ENCODE assay signal across 12 cellular contexts in genomic region chr13:77338329-77338728, GRCh38. TPM values are rescaled to one million over a fixed set of nuclear protein-coding genes. Genes with fewer than 3 reads are reported as not detected.
DNase-seq lines count a peak whose midpoint lies in the region; ATAC-seq and TF ChIP-seq lines count a peak whose summit lies in the region.
"Had no signal": no experiment of that assay in that cellular context is flagged by ENCODE, and none has a peak within 500 bp of the region (broad histone marks: within the 10 kb centered on the region; RNA-seq: fewer than 3 reads in every experiment).

No MANE protein-coding gene starts in this region.

- 81% methylated on average over 2 of the region's 2 CpGs for WGBS in esophagus muscularis mucosa

- H3K4me1 ChIP-seq in esophagus muscularis mucosa, result no peaks in the 10 kb centered on the region

- peak overlapping the region; percentile 47 for H3K4me2 ChIP-seq in SU-DHL-6 (ENCODE audit: low read depth, low read length, poor library complexity, severe bottlenecking)

- H3K36me3 ChIP-seq in SU-DHL-6 (ENCODE audit: low read length), result no peaks in the 10 kb centered on the region
- H3K36me3 ChIP-seq in esophagus muscularis mucosa, result no peaks in the 10 kb centered on the region

- no peaks in the 10 kb centered on the region for H4K20me1 ChIP-seq in SU-DHL-6 (ENCODE audit: low read depth, low read length)

- TF ChIP-seq EP300 in esophagus muscularis mucosa (IDR thresholded peaks at IDR 0.05), result no peak

- H3K4me3 ChIP-seq in SU-DHL-6 (ENCODE audit: insufficient read depth, low read length, poor library complexity, severe bottlenecking) (no peak overlapping the region), esophagus muscularis mucosa (no peak overlapping the region)

- H3K9me3 ChIP-seq in SU-DHL-6 (ENCODE audit: insufficient read depth, low read length) (no peaks in the 10 kb centered on the region), esophagus muscularis mucosa (no peaks in the 10 kb centered on the region)

- no peaks in the 10 kb centered on the region for H3K9me2 ChIP-seq in SU-DHL-6 (replicated peaks; ENCODE audit: insufficient read depth, low read length)

- TF ChIP-seq POLR2A in esophagus muscularis mucosa (IDR thresholded peaks at IDR 0.05; ENCODE audit: low read depth), result no peak

- DNase-seq in GOT3 (lab: John Stamatoyannopoulos, UW) (no peak), NCI-H2171 treated with DMSO at 0.1 percent for 48 hours (lab: John Stamatoyannopoulos, UW) (no peak), esophagus muscularis mucosa (ENCODE audit: extremely low spot score) (no peak)
- no peak for DNase-seq in activated effector memory CD4-positive, alpha-beta T cell treated with Interleukin-2 at 50 U/mL for 16 hours
- DNase-seq: activated effector memory CD4-positive, alpha-beta T cell treated with anti-CD3 and anti-CD28 coated beads, Interleukin-2, amount 50 U/mL, for 16 hours; CD8-positive, alpha-beta T cell; NCI-H1436 treated with DMSO at 0.1 percent for 48 hours had no signal

- no peaks in the 10 kb centered on the region for H3K79me2 ChIP-seq in SU-DHL-6 (ENCODE audit: insufficient read depth, low read length)

- peak overlapping the region; percentile 64 for H3K27ac ChIP-seq in SU-DHL-6 (ENCODE audit: low read depth, low read length)
- no peak overlapping the region for H3K27ac ChIP-seq in esophagus muscularis mucosa (replicated peaks in 1 of 4)
- H3K27ac ChIP-seq: VCaP had no signal

- no peaks in the 10 kb centered on the region; the same call in 1 of the 2 replicates for H3F3A ChIP-seq in SU-DHL-6 (ENCODE audit: insufficient read depth)

- TF ChIP-seq CTCF in SU-DHL-6 (IDR thresholded peaks at IDR 0.05; ENCODE audit: insufficient read depth, low read length, poor library complexity, severe bottlenecking), result no peak
- no peak for TF ChIP-seq CTCF in esophagus muscularis mucosa (IDR thresholded peaks at IDR 0.05)

- no peaks in the 10 kb centered on the region for H3K27me3 ChIP-seq in SU-DHL-6 (ENCODE audit: low read length)
- no peaks in the 10 kb centered on the region for H3K27me3 ChIP-seq in esophagus muscularis mucosa

- intact Hi-C loops in esophagus muscularis mucosa (cut with DNase I), result no loop called here

- H2AFZ ChIP-seq in SU-DHL-6 (ENCODE audit: low read depth, low read length, severe bottlenecking), result peak overlapping the region; percentile 40

- peak overlapping the region; percentile 19; the same call in 1 of the 2 replicates for H3K9ac ChIP-seq in SU-DHL-6 (ENCODE audit: low read length)

- ATAC-seq in GM18867 (IDR thresholded peaks at IDR 0.05; ENCODE audit: unreplicated experiment) (peak; percentile 49), GM21529 (IDR thresholded peaks at IDR 0.05; ENCODE audit: unreplicated experiment) (peak; percentile 39), HG03095 (IDR thresholded peaks at IDR 0.05; ENCODE audit: unreplicated experiment) (peak; percentile 38)
- ATAC-seq: CD8-positive, alpha-beta T cell had no signal

RNA-seq across cellular contexts. Expression of gene MYCBP2, which starts 11.4 kb away (rescaled TPM):
- total RNA-seq in esophagus muscularis mucosa, result 100 to 1,000 TPM in 2 of 4 donors, 10 to 100 TPM in 2; 96.1 to 117 (median 108) TPM
